In the genomic region with DNA sequence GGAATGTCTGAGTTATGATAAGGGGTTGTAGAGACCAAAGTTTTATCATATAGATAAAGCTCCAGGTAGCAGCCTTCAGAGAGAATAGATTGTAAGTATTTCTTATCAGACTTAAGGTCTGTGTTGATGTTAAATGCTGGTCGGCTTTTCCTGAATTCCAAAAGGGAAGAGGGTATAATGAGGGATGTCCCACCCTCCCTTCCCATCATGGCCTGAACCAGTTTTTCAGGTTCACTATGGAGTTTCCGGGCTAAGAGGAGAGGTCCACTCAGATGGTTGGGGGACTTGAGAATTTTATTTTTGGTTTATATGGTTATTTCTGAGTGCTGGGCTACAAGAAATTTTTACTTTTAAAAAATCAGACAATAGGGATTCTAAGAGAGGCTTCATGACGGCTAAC, we compare ENCODE assay signal across 23 cellular contexts.
"Had no signal": no experiment of that assay in that cellular context is flagged by ENCODE, and none has a peak within 500 bp of the region (broad histone marks: within the 10 kb centered on the region; RNA-seq: fewer than 3 reads in every experiment).

No MANE protein-coding gene starts in this region.

- H3K36me3 ChIP-seq: brain microvascular endothelial cell, colonic mucosa, thoracic aorta had no signal

- H3K27me3 ChIP-seq: brain microvascular endothelial cell, colonic mucosa, esophagus squamous epithelium, gastroesophageal sphincter, neural progenitor cell, upper lobe of left lung had no signal

- H3K9me3 ChIP-seq: colonic mucosa, thoracic aorta had no signal

- ATAC-seq: activated CD4-positive, CD25-positive, alpha-beta regulatory T cell treated with anti-CD3 and anti-CD28 coated beads, Interleukin-2, amount 50 U/mL, for 24 hours; gastroesophageal sphincter; left cardiac atrium had no signal

- H3K27me3 Mint-ChIP-seq: activated CD4-positive, alpha-beta memory T cell treated with anti-CD3 and anti-CD28 coated beads, Interleukin-2, amount 10 ng/mL, durations not matched to agents 7 days and 5 days; activated CD4-positive, alpha-beta T cell treated with anti-CD3 and anti-CD28 coated beads, Interleukin-2, amount 10 ng/mL, durations not matched to agents 24 days and 14 days had no signal

- H3K27ac ChIP-seq: brain microvascular endothelial cell, colonic mucosa, esophagus squamous epithelium, gastroesophageal sphincter, neural progenitor cell, SK-N-MC, thoracic aorta, VCaP had no signal

- H3K4me1 ChIP-seq: colonic mucosa had no signal

- H3K4me3 ChIP-seq: colonic mucosa, esophagus squamous epithelium, gastroesophageal sphincter, neural progenitor cell, SK-N-MC, thoracic aorta, upper lobe of left lung had no signal

- H3K27ac Mint-ChIP-seq: activated CD4-positive, alpha-beta memory T cell treated with anti-CD3 and anti-CD28 coated beads, Interleukin-2, amount 10 ng/mL, durations not matched to agents 7 days and 5 days; activated CD4-positive, alpha-beta T cell treated with anti-CD3 and anti-CD28 coated beads, Interleukin-2, amount 10 ng/mL, durations not matched to agents 24 days and 14 days; activated naive CD4-positive, alpha-beta T cell treated with anti-CD3 and anti-CD28 coated beads for 36 hours; activated T-helper 2 cell treated with anti-CD3 and anti-CD28 coated beads, Interferon-gamma antibody, Interleukin-2, Interleukin-4, amounts not matched to agents 10 μg/mL and 5 μg/mL and 100 μg/mL, durations not matched to agents 14 hours and 24 hours and 36 hours; endodermal cell; neural progenitor cell had no signal

- H3K4me3 Mint-ChIP-seq: activated CD4-positive, alpha-beta memory T cell treated with anti-CD3 and anti-CD28 coated beads, Interleukin-2, amount 10 ng/mL, durations not matched to agents 7 days and 5 days; activated CD4-positive, alpha-beta T cell treated with anti-CD3 and anti-CD28 coated beads, Interleukin-2, amount 10 ng/mL, durations not matched to agents 24 days and 14 days; activated naive CD4-positive, alpha-beta T cell treated with anti-CD3 and anti-CD28 coated beads for 36 hours; endodermal cell; neural progenitor cell had no signal

- DNase-seq: activated CD4-positive, alpha-beta memory T cell treated with anti-CD3 and anti-CD28 coated beads, Interleukin-2, amount 10 ng/mL, durations not matched to agents 7 days and 5 days; activated CD4-positive, alpha-beta T cell treated with anti-CD3 and anti-CD28 coated beads, Interleukin-2, amount 10 ng/mL, durations not matched to agents 24 days and 14 days; activated naive CD4-positive, alpha-beta T cell treated with anti-CD3 and anti-CD28 coated beads for 36 hours; activated T-cell treated with anti-CD3 and anti-CD28 coated beads, Interleukin-2, amount 50 U/mL, for 1 hour; aorta; brain microvascular endothelial cell; colonic mucosa; endodermal cell; esophagus squamous epithelium; hypothalamus; left cardiac atrium; posterior cingulate gyrus; retina; stimulated activated CD4-positive, alpha-beta T cell treated with anti-CD3 and anti-CD28 coated beads, Interleukin-4, amount 100 ng/mL, for 1 hour; stimulated activated naive CD4-positive, alpha-beta T cell treated with Interleukin-2 at 50 U/mL for 16 hours; upper lobe of left lung had no signal
